ENCODE assay signal across 2 cellular contexts in the genomic region with DNA sequence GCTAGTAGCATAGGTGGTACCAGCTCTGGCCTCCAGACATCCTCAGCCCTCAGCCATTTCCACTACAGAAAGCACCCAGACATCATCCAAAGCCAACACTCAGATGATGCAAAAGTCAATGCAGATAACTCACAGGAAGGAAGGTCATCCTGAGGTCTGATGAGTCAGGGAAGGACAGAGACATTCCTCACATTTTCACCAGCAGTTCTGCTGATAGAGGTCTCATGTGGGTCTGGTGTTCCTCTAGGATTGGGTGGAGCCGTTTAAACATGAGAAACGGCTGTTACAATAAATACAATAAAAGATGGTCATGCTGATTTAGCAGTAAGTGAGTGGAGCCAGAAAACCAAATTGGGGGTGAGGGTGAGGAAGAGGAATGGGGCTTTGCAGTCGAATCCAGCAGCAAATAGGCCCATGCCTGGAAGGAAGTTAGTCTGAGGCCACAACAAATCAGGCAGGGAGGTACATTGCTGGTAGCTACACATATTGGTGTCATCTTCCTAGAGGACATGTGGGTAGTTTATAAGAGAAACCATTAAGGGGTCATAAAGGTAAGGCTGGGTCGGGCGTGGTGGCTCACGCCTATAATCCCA.
TF ChIP-seq lines count a peak whose summit lies in the region.

No MANE protein-coding gene starts in this region.

TF ChIP-seq in A549, 52 proteins besides CTCF, POLR2A, EP300 and RAD21 (continued from another document):
- TF ChIP-seq MAZ (IDR thresholded peaks at IDR 0.05; ENCODE audit: borderline replicate concordance, low read depth, low read length): no peak
- TF ChIP-seq EHF (CRISPR knock-in tag; IDR thresholded peaks at IDR 0.05): peak; percentile 65; the same call in 1 of the 2 replicates
- no peak for TF ChIP-seq NR3C1 (IDR thresholded peaks at IDR 0.05)
- peak; percentile 9; the same call in 1 of the 2 replicates for TF ChIP-seq FOXS1 (CRISPR knock-in tag; IDR thresholded peaks at IDR 0.05)
- TF ChIP-seq HDAC2 (IDR thresholded peaks at IDR 0.05): no peak
- TF ChIP-seq RFX5 (IDR thresholded peaks at IDR 0.05): no peak
- no peak for TF ChIP-seq CBX2 (IDR thresholded peaks at IDR 0.05; ENCODE audit: borderline replicate concordance, low read depth)
- TF ChIP-seq SREBF2 (IDR thresholded peaks at IDR 0.05): no peak
- TF ChIP-seq JUN (IDR thresholded peaks at IDR 0.05): peak; percentile 89 to 90
- TF ChIP-seq GATA3 (IDR thresholded peaks at IDR 0.05; ENCODE audit: borderline replicate concordance): peak; percentile 95
- TF ChIP-seq ZSCAN20 (CRISPR knock-in tag; IDR thresholded peaks at IDR 0.05): peak; percentile 52
- no peak; the same call in 1 of the 2 replicates for TF ChIP-seq ESRRA (IDR thresholded peaks at IDR 0.05; ENCODE audit: borderline replicate concordance, low read length)
- peak; percentile 71; the same call in 1 of the 2 replicates for TF ChIP-seq NFE2L2 (conservative IDR thresholded peaks at IDR 0.05; ENCODE audit: low read length)
- no peak for TF ChIP-seq RCOR1 (IDR thresholded peaks at IDR 0.05; ENCODE audit: low read depth, low read length)
- TF ChIP-seq KDM1A (IDR thresholded peaks at IDR 0.05; ENCODE audit: low read depth): no peak
- TF ChIP-seq, protein P1, sequence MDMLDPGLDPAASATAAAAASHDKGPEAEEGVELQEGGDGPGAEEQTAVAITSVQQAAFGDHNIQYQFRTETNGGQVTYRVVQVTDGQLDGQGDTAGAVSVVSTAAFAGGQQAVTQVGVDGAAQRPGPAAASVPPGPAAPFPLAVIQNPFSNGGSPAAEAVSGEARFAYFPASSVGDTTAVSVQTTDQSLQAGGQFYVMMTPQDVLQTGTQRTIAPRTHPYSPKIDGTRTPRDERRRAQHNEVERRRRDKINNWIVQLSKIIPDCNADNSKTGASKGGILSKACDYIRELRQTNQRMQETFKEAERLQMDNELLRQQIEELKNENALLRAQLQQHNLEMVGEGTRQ (IDR thresholded peaks at IDR 0.05): peak; percentile 58; the same call in 1 of the 2 replicates
- peak; percentile 80 for TF ChIP-seq FOSL2 (IDR thresholded peaks at IDR 0.05)
- TF ChIP-seq FOSL2 (CRISPR knock-in tag; IDR thresholded peaks at IDR 0.05): peak; percentile 96
- TF ChIP-seq, protein P2, sequence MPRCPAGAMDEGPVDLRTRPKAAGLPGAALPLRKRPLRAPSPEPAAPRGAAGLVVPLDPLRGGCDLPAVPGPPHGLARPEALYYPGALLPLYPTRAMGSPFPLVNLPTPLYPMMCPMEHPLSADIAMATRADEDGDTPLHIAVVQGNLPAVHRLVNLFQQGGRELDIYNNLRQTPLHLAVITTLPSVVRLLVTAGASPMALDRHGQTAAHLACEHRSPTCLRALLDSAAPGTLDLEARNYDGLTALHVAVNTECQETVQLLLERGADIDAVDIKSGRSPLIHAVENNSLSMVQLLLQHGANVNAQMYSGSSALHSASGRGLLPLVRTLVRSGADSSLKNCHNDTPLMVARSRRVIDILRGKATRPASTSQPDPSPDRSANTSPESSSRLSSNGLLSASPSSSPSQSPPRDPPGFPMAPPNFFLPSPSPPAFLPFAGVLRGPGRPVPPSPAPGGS (IDR thresholded peaks at IDR 0.05): no peak; the same call in 2 of the 3 replicates
- peak; percentile 95 for TF ChIP-seq RARB (CRISPR knock-in tag; IDR thresholded peaks at IDR 0.05)
- TF ChIP-seq CBX8 (IDR thresholded peaks at IDR 0.05): no peak
- TF ChIP-seq, protein P3, sequence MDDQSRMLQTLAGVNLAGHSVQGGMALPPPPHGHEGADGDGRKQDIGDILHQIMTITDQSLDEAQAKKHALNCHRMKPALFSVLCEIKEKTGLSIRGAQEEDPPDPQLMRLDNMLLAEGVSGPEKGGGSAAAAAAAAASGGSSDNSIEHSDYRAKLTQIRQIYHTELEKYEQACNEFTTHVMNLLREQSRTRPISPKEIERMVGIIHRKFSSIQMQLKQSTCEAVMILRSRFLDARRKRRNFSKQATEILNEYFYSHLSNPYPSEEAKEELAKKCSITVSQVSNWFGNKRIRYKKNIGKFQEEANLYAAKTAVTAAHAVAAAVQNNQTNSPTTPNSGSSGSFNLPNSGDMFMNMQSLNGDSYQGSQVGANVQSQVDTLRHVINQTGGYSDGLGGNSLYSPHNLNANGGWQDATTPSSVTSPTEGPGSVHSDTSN (IDR thresholded peaks at IDR 0.05): no peak; the same call in 1 of the 2 replicates
- TF ChIP-seq NPAS2 (CRISPR knock-in tag; IDR thresholded peaks at IDR 0.05; ENCODE audit: borderline replicate concordance): no peak
- TF ChIP-seq PHF8 (IDR thresholded peaks at IDR 0.05; ENCODE audit: borderline replicate concordance, low read depth): no peak

TF ChIP-seq in HepG2, 621 proteins besides CTCF, POLR2A, EP300 and RAD21 (continued from another document and continues in another):
- TF ChIP-seq, protein P4, sequence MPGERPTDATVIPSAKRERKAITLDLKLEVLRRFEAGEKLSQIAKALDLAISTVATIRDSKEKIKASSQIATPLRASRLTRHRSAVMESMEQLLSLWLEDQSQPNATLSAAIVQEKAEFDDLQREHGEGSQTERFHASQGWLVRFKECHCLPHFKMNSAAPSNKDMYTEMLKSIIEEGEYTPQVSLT (CRISPR knock-in tag; IDR thresholded peaks at IDR 0.05; ENCODE audit: borderline replicate concordance, low read depth): no peak
- TF ChIP-seq, protein P5, sequence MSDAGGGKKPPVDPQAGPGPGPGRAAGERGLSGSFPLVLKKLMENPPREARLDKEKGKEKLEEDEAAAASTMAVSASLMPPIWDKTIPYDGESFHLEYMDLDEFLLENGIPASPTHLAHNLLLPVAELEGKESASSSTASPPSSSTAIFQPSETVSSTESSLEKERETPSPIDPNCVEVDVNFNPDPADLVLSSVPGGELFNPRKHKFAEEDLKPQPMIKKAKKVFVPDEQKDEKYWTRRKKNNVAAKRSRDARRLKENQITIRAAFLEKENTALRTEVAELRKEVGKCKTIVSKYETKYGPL (CRISPR knock-in tag; IDR thresholded peaks at IDR 0.05): no peak
- peak; percentile 28; the same call in 1 of the 2 replicates for TF ChIP-seq CREB1 (IDR thresholded peaks at IDR 0.05)
- peak; percentile 44; the same call in 1 of the 2 replicates for TF ChIP-seq CREB1 (CRISPR knock-in tag; IDR thresholded peaks at IDR 0.05)
- TF ChIP-seq, protein P6, sequence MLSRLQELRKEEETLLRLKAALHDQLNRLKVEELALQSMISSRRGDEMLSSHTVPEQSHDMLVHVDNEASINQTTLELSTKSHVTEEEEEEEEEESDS (CRISPR knock-in tag; IDR thresholded peaks at IDR 0.05; ENCODE audit: borderline replicate concordance): no peak
- TF ChIP-seq SP1 (IDR thresholded peaks at IDR 0.05): no peak
- TF ChIP-seq SP1 (CRISPR knock-in tag; IDR thresholded peaks at IDR 0.05): no peak
- no peak for TF ChIP-seq ZFYVE20 (CRISPR knock-in tag; IDR thresholded peaks at IDR 0.05; ENCODE audit: borderline replicate concordance, low read depth)
- TF ChIP-seq PCBP2 (optimal IDR thresholded peaks at IDR 0.05; ENCODE audit: low read depth, low read length, poor library complexity, severe bottlenecking): no peak
- TF ChIP-seq, protein P7, sequence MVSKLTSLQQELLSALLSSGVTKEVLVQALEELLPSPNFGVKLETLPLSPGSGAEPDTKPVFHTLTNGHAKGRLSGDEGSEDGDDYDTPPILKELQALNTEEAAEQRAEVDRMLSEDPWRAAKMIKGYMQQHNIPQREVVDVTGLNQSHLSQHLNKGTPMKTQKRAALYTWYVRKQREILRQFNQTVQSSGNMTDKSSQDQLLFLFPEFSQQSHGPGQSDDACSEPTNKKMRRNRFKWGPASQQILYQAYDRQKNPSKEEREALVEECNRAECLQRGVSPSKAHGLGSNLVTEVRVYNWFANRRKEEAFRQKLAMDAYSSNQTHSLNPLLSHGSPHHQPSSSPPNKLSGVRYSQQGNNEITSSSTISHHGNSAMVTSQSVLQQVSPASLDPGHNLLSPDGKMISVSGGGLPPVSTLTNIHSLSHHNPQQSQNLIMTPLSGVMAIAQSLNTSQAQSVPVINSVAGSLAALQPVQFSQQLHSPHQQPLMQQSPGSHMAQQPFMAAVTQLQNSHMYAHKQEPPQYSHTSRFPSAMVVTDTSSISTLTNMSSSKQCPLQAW (CRISPR knock-in tag; IDR thresholded peaks at IDR 0.05): no peak; the same call in 1 of the 2 replicates
- no peak for TF ChIP-seq NKX3-1 (CRISPR knock-in tag; IDR thresholded peaks at IDR 0.05)
- no peak for TF ChIP-seq SNAPC2 (CRISPR knock-in tag; IDR thresholded peaks at IDR 0.05)
- TF ChIP-seq, protein P8, sequence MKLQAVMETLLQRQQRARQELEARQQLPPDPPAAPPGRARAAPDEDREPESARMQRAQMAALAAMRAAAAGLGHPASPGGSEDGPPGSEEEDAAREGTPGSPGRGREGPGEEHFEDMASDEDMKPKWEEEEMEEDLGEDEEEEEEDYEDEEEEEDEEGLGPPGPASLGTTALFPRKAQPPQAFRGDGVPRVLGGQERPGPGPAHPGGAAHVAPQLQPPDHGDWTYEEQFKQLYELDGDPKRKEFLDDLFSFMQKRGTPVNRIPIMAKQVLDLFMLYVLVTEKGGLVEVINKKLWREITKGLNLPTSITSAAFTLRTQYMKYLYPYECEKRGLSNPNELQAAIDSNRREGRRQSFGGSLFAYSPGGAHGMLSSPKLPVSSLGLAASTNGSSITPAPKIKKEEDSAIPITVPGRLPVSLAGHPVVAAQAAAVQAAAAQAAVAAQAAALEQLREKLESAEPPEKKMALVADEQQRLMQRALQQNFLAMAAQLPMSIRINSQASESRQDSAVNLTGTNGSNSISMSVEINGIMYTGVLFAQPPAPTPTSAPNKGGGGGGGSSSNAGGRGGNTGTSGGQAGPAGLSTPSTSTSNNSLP (IDR thresholded peaks at IDR 0.05; ENCODE audit: low read depth, low read length): peak; percentile 64; the same call in 1 of the 2 replicates
- TF ChIP-seq, protein P9, sequence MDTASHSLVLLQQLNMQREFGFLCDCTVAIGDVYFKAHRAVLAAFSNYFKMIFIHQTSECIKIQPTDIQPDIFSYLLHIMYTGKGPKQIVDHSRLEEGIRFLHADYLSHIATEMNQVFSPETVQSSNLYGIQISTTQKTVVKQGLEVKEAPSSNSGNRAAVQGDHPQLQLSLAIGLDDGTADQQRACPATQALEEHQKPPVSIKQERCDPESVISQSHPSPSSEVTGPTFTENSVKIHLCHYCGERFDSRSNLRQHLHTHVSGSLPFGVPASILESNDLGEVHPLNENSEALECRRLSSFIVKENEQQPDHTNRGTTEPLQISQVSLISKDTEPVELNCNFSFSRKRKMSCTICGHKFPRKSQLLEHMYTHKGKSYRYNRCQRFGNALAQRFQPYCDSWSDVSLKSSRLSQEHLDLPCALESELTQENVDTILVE (CRISPR knock-in tag; IDR thresholded peaks at IDR 0.05): no peak
- TF ChIP-seq ZNF10 (CRISPR knock-in tag; IDR thresholded peaks at IDR 0.05; ENCODE audit: borderline replicate concordance, low read depth): no peak
- TF ChIP-seq, protein P10, sequence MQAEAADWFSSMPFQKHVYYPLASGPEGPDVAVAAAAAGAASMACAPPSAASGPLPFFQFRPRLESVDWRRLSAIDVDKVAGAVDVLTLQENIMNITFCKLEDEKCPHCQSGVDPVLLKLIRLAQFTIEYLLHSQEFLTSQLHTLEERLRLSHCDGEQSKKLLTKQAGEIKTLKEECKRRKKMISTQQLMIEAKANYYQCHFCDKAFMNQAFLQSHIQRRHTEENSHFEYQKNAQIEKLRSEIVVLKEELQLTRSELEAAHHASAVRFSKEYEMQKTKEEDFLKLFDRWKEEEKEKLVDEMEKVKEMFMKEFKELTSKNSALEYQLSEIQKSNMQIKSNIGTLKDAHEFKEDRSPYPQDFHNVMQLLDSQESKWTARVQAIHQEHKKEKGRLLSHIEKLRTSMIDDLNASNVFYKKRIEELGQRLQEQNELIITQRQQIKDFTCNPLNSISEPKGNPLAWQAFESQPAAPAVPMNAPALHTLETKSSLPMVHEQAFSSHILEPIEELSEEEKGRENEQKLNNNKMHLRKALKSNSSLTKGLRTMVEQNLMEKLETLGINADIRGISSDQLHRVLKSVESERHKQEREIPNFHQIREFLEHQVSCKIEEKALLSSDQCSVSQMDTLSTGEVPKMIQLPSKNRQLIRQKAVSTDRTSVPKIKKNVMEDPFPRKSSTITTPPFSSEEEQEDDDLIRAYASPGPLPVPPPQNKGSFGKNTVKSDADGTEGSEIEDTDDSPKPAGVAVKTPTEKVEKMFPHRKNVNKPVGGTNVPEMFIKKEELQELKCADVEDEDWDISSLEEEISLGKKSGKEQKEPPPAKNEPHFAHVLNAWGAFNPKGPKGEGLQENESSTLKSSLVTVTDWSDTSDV (CRISPR knock-in tag; IDR thresholded peaks at IDR 0.05): no peak
- peak; percentile 38; the same call in 1 of the 2 replicates for TF ChIP-seq THAP11 (CRISPR knock-in tag; IDR thresholded peaks at IDR 0.05)
- TF ChIP-seq MAFK (conservative IDR thresholded peaks at IDR 0.05 in 1 of 2, IDR thresholded peaks at IDR 0.05 in 1 of 2; ENCODE audit: low read length in 2 of 2): peak; percentile 60 to 69
- TF ChIP-seq FOXK2 (IDR thresholded peaks at IDR 0.05): 0 out of 2 replicates have a peak, but pooled peaks have one; percentile 18
- no peak for TF ChIP-seq KDM2A (CRISPR knock-in tag; IDR thresholded peaks at IDR 0.05; ENCODE audit: borderline replicate concordance, low read depth)
- no peak for TF ChIP-seq ZNF253 (CRISPR knock-in tag; IDR thresholded peaks at IDR 0.05; ENCODE audit: borderline replicate concordance)
- TF ChIP-seq ZBTB38 (CRISPR knock-in tag; IDR thresholded peaks at IDR 0.05): no peak
- TF ChIP-seq DNMT3B (CRISPR knock-in tag; conservative IDR thresholded peaks at IDR 0.05): peak; percentile 82; the same call in 1 of the 2 replicates
- TF ChIP-seq, protein P11, sequence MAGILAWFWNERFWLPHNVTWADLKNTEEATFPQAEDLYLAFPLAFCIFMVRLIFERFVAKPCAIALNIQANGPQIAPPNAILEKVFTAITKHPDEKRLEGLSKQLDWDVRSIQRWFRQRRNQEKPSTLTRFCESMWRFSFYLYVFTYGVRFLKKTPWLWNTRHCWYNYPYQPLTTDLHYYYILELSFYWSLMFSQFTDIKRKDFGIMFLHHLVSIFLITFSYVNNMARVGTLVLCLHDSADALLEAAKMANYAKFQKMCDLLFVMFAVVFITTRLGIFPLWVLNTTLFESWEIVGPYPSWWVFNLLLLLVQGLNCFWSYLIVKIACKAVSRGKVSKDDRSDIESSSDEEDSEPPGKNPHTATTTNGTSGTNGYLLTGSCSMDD (CRISPR knock-in tag; IDR thresholded peaks at IDR 0.05): no peak
- no peak for TF ChIP-seq HNRNPL (IDR thresholded peaks at IDR 0.05; ENCODE audit: low read depth, low read length)
- TF ChIP-seq PHB2 (IDR thresholded peaks at IDR 0.05; ENCODE audit: partially characterized antibody): no peak
- TF ChIP-seq PPARG (CRISPR knock-in tag; conservative IDR thresholded peaks at IDR 0.05): peak; percentile 77
- TF ChIP-seq TEAD3 (CRISPR knock-in tag; optimal IDR thresholded peaks at IDR 0.05; ENCODE audit: borderline replicate concordance): peak; percentile 97
- TF ChIP-seq, protein P12, sequence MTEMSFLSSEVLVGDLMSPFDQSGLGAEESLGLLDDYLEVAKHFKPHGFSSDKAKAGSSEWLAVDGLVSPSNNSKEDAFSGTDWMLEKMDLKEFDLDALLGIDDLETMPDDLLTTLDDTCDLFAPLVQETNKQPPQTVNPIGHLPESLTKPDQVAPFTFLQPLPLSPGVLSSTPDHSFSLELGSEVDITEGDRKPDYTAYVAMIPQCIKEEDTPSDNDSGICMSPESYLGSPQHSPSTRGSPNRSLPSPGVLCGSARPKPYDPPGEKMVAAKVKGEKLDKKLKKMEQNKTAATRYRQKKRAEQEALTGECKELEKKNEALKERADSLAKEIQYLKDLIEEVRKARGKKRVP (CRISPR knock-in tag; IDR thresholded peaks at IDR 0.05): peak in 1 of 2 experiments; percentile 98; a peak in 2 of 4 replicates
- peak; percentile 64; the same call in 1 of the 2 replicates for TF ChIP-seq NR2C2 (CRISPR knock-in tag; IDR thresholded peaks at IDR 0.05; ENCODE audit: borderline replicate concordance)
- TF ChIP-seq KLF9 (CRISPR knock-in tag; IDR thresholded peaks at IDR 0.05; ENCODE audit: low read depth): no peak
- TF ChIP-seq, protein P13, sequence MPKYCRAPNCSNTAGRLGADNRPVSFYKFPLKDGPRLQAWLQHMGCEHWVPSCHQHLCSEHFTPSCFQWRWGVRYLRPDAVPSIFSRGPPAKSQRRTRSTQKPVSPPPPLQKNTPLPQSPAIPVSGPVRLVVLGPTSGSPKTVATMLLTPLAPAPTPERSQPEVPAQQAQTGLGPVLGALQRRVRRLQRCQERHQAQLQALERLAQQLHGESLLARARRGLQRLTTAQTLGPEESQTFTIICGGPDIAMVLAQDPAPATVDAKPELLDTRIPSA (CRISPR knock-in tag; IDR thresholded peaks at IDR 0.05; ENCODE audit: borderline replicate concordance): no peak
